In the genomic region with DNA sequence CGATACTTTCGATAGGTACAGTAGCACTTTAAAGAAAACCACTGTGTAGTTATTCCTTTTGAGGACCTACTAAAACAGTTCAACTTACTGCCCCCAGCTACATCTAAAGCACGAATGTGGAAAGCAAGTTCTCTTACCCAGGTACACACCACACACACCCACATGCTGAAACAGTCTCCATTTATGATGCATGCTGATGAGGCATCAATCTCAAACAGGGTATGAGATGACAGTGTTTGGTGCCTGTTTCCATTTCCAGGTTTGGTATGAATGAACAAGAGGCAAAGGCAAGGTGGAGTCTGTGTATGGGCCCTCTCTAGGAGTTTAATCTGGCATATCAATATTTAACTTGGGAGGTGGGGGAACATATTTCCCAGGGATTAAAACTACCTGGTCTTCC, we compare ENCODE assay signal across 22 cellular contexts. TPM values are rescaled to one million over a fixed set of nuclear protein-coding genes. Genes with fewer than 3 reads are reported as not detected.
DNase-seq lines count a peak whose midpoint lies in the region; ATAC-seq, FAIRE-seq and TF ChIP-seq lines count a peak whose summit lies in the region.
"Had no signal": no experiment of that assay in that cellular context is flagged by ENCODE, and none has a peak within 500 bp of the region (broad histone marks: within the 10 kb centered on the region; RNA-seq: fewer than 3 reads in every experiment).

No MANE protein-coding gene starts in this region.

- TF ChIP-seq EP300 in A549 (IDR thresholded peaks at IDR 0.05) = no peak

- peak; percentile 8 for DNase-seq in activated CD4-positive, alpha-beta T cell treated with anti-CD3 and anti-CD28 coated beads for 48 hours
- no peak for DNase-seq in activated CD4-positive, alpha-beta T cell treated with anti-CD3 and anti-CD28 coated beads, Interleukin-2, amount 50 U/mL, for 1 hour
- peak; percentile 1 to 12 for DNase-seq in activated T-cell treated with anti-CD3 and anti-CD28 coated beads, Interleukin-2, amount 50 U/mL, for 72 hours
- DNase-seq in activated T-cell treated with anti-CD3 and anti-CD28 coated beads, Interleukin-2, amount 50 U/mL, for 1 hour = no peak
- DNase-seq in A549 (ENCODE audit: low read depth in 1 of 2, low spot score in 1 of 2) (no peak), mammary epithelial cell (no peak)
- DNase-seq: 8988T; Calu3; CD8-positive, alpha-beta T cell; DMS53; DND-41; EL; GM23248; IMR-90 had no signal

- dilution Hi-C loops in mammary epithelial cell (cut with HindIII; ENCODE audit: low sequenced_read_pairs) = no loop called here

- no peak for TF ChIP-seq RAD21 in A549 (conservative IDR thresholded peaks at IDR 0.05 in 1 of 2, IDR thresholded peaks at IDR 0.05 in 1 of 2)

- H3K36me3 Mint-ChIP-seq in activated T-cell treated with anti-CD3 and anti-CD28 coated beads, Interleukin-2, amount 50 U/mL, for 72 hours (ENCODE audit: insufficient read depth in 2 of 2) = peaks cover 12 to 55% of the 10 kb centered on the region in 2 donors
- H3K36me3 Mint-ChIP-seq in activated T-helper 17 cell treated with anti-CD3 and anti-CD28 coated beads, Interleukin-2, amount 50 U/mL, for 72 hours (ENCODE audit: low read depth) = peaks cover 100% of the 10 kb centered on the region

- WGBS in A549 (ENCODE audit: missing lambda C conversion rate) = 98% methylated on average over 3 of the region's 3 CpGs
- WGBS in mammary epithelial cell (ENCODE audit: low coverage, missing lambda C conversion rate) = 96% methylated on average over 3 of the region's 3 CpGs

- no TSS peak for BruUV-seq in mammary epithelial cell (replicated peaks; lab: Mats Ljungman, UMichigan)

- no peak overlapping the region for H3K9ac ChIP-seq in mammary epithelial cell (ENCODE audit: insufficient read depth, low read length)
- H3K9ac ChIP-seq: BLaER1 treated with 17β-estradiol and CSF1 and Interleukin-3, amounts not matched to agents 10 nM and 100 nM; GM23248 had no signal

- ATAC-seq in activated T-cell treated with anti-CD3 and anti-CD28 coated beads, Interleukin-2, amount 50 U/mL, for 72 hours (replicated peaks in 1 of 2) = peak; percentile 76 to 94
- ATAC-seq in A549 = no peak
- ATAC-seq in activated T-helper 17 cell treated with anti-CD3 and anti-CD28 coated beads, Interleukin-2, amount 50 U/mL, for 72 hours (replicated peaks) = peak; percentile 85
- no peak for ATAC-seq in GM19463 (IDR thresholded peaks at IDR 0.05; ENCODE audit: unreplicated experiment)
- ATAC-seq: CD8-positive, alpha-beta T cell; GM12878 had no signal

- no peaks in the 10 kb centered on the region for H3K4me1 Mint-ChIP-seq in activated T-cell treated with anti-CD3 and anti-CD28 coated beads, Interleukin-2, amount 50 U/mL, for 72 hours (ENCODE audit: low read depth)
- no peaks in the 10 kb centered on the region for H3K4me1 Mint-ChIP-seq in activated T-helper 17 cell treated with anti-CD3 and anti-CD28 coated beads, Interleukin-2, amount 50 U/mL, for 72 hours
- H3K4me1 Mint-ChIP-seq: B cell had no signal

- H3K36me3 ChIP-seq in mammary epithelial cell (ENCODE audit: insufficient read depth, low read length) = peaks cover 70% of the 10 kb centered on the region

- no peak overlapping the region for H3K4me2 ChIP-seq in A549
- H3K4me2 ChIP-seq in mammary epithelial cell (ENCODE audit: insufficient read depth, low read depth, low read length) = no peak overlapping the region
- H3K4me2 ChIP-seq: BLaER1 treated with 17β-estradiol and CSF1 and Interleukin-3, amounts not matched to agents 10 nM and 100 nM had no signal

- no peak for TF ChIP-seq POLR2A in A549 (IDR thresholded peaks at IDR 0.05; ENCODE audit: low read length)

- peak; percentile 28 for FAIRE-seq in A549 (lab: Jason Lieb, UNC)
- FAIRE-seq: GM12878, GM19239 had no signal

- in situ Hi-C loops in mammary epithelial cell (cut with MboI; ENCODE audit: low sequenced_read_pairs in 2 of 2) = no loop called here

- peaks cover 66% of the 10 kb centered on the region for H3K79me2 ChIP-seq in mammary epithelial cell (ENCODE audit: insufficient read depth, low read length)

- no peaks in the 10 kb centered on the region for H3K27me3 Mint-ChIP-seq in activated T-cell treated with anti-CD3 and anti-CD28 coated beads, Interleukin-2, amount 50 U/mL, for 72 hours (ENCODE audit: low read depth)
- no peaks in the 10 kb centered on the region for H3K27me3 Mint-ChIP-seq in activated T-helper 17 cell treated with anti-CD3 and anti-CD28 coated beads, Interleukin-2, amount 50 U/mL, for 72 hours
- H3K27me3 Mint-ChIP-seq: B cell had no signal

- H3K27ac ChIP-seq in A549 (no peak overlapping the region), mammary epithelial cell (ENCODE audit: insufficient read depth, low read depth, low read length) (no peak overlapping the region)
- H3K27ac ChIP-seq: BLaER1 treated with 17β-estradiol and CSF1 and Interleukin-3, amounts not matched to agents 10 nM and 100 nM; GM23248; HL-60 had no signal

- H4K20me1 ChIP-seq in mammary epithelial cell (ENCODE audit: insufficient read depth, low read length) = no peaks in the 10 kb centered on the region

- intact Hi-C loops in mammary epithelial cell (cut with micrococcal nuclease) = no loop called here

- no peak overlapping the region for H2AFZ ChIP-seq in mammary epithelial cell (ENCODE audit: low read depth, low read length)
- H2AFZ ChIP-seq: GM23248 had no signal

- no peaks in the 10 kb centered on the region for H3K9me3 Mint-ChIP-seq in activated T-cell treated with anti-CD3 and anti-CD28 coated beads, Interleukin-2, amount 50 U/mL, for 72 hours
- H3K9me3 Mint-ChIP-seq in activated T-helper 17 cell treated with anti-CD3 and anti-CD28 coated beads, Interleukin-2, amount 50 U/mL, for 72 hours = no peaks in the 10 kb centered on the region
- H3K9me3 Mint-ChIP-seq: CD8-positive, alpha-beta T cell had no signal

- H3K27me3 ChIP-seq in mammary epithelial cell (ENCODE audit: insufficient read depth, low read length) = no peaks in the 10 kb centered on the region
- H3K27me3 ChIP-seq: BLaER1 treated with 17β-estradiol and CSF1 and Interleukin-3, amounts not matched to agents 10 nM and 100 nM had no signal

- H3K4me3 ChIP-seq in A549 (no peak overlapping the region), mammary epithelial cell (replicated peaks in 1 of 3; ENCODE audit: insufficient read depth in 1 of 3, low read depth in 2 of 3, low read length in 3 of 3) (no peak overlapping the region)
- H3K4me3 ChIP-seq: GM12878, GM23248, HAP-1 had no signal

- H3K4me1 ChIP-seq in A549 = peaks cover 8% of the 10 kb centered on the region; the same call in 2 of the 3 replicates
- peaks cover 26% of the 10 kb centered on the region for H3K4me1 ChIP-seq in mammary epithelial cell (ENCODE audit: insufficient read depth, low read length)

- H3K9me3 ChIP-seq in A549 (peaks cover 18% of the 10 kb centered on the region), mammary epithelial cell (replicated peaks; ENCODE audit: insufficient read depth, low read length) (peaks cover 8% of the 10 kb centered on the region)
- H3K9me3 ChIP-seq: HAP-1 had no signal

- no peak overlapping the region for H3K4me3 Mint-ChIP-seq in activated T-cell treated with anti-CD3 and anti-CD28 coated beads, Interleukin-2, amount 50 U/mL, for 72 hours
- H3K4me3 Mint-ChIP-seq in activated T-helper 17 cell treated with anti-CD3 and anti-CD28 coated beads, Interleukin-2, amount 50 U/mL, for 72 hours = no peak overlapping the region
- H3K4me3 Mint-ChIP-seq: B cell; CD8-positive, alpha-beta T cell had no signal

- H3K27ac Mint-ChIP-seq in activated T-cell treated with anti-CD3 and anti-CD28 coated beads, Interleukin-2, amount 50 U/mL, for 72 hours = no peak overlapping the region
- H3K27ac Mint-ChIP-seq in activated T-helper 17 cell treated with anti-CD3 and anti-CD28 coated beads, Interleukin-2, amount 50 U/mL, for 72 hours = no peak overlapping the region
- H3K27ac Mint-ChIP-seq: B cell; CD8-positive, alpha-beta T cell had no signal

- TF ChIP-seq CTCF in A549 (IDR thresholded peaks at IDR 0.05) = no peak
- TF ChIP-seq CTCF in mammary epithelial cell (conservative IDR thresholded peaks at IDR 0.05 in 1 of 2, IDR thresholded peaks at IDR 0.05 in 1 of 2; ENCODE audit: extremely low read depth in 1 of 2, insufficient read depth in 1 of 2, low read depth in 1 of 2, low read length in 2 of 2) = no peak

- CTCF ChIA-PET in A549 (lab: Yijun Ruan, JAX) = interaction anchor here (1.9 kb wide), 1 partner anchor 10 kb away, joined by 8 read pairs; no protein-coding TSS in a partner anchor
- CTCF ChIA-PET in mammary epithelial cell (lab: Charles Lee; ENCODE audit: low non-redundant PET) = no interaction called here

- POLR2A ChIA-PET in A549 (lab: Yijun Ruan, JAX) = no interaction called here

RNA-seq across cellular contexts. Expression of a gene that starts 13.9 kb away (rescaled TPM):
- total RNA-seq in activated T-cell treated with anti-CD3 and anti-CD28 coated beads, Interleukin-2, amount 50 U/mL, for 72 hours = 10 to 100 TPM; 32.2 to 34.6 TPM
- polyA plus RNA-seq in A549 (2011; rRNA removed) (34.1 and 37.2 TPM in 2 replicates), A549 (2017; fragmentation: RNase III; extraction: RNeasy Plus Mini Kit Qiagen cat#74134 plus additional on column Dnase treatment) (19.6 to 20.5 TPM (median 19.9 TPM) in 3 replicates), mammary epithelial cell (35.5 TPM)
- 21.0 and 25.8 TPM in 2 replicates for polyA plus RNA-seq in A549 (2012; cell fraction: cytosol; rRNA removed)
- polyA plus RNA-seq in A549 (2012; cell fraction: nucleus; rRNA removed) = 58.1 and 65.6 TPM in 2 replicates
- 54.1 and 55.3 TPM in 2 replicates for polyA minus RNA-seq in A549 (2011; rRNA and poly(A)+ RNA removed)
- total RNA-seq in activated T-helper 17 cell treated with anti-CD3 and anti-CD28 coated beads, Interleukin-2, amount 50 U/mL, for 72 hours = 10 to 100 TPM; 28.2 to 42.6 TPM
- 10 to 100 TPM; 46.7 to 60.0 TPM for total RNA-seq in mammary epithelial cell
- polyA minus RNA-seq in mammary epithelial cell = 88.9 TPM

RNA-seq across cellular contexts. Expression of a gene that starts 14.0 kb away (rescaled TPM):
- total RNA-seq in activated T-cell treated with anti-CD3 and anti-CD28 coated beads, Interleukin-2, amount 50 U/mL, for 72 hours = 1 to 10 TPM; 2.6 to 3.1 TPM
- polyA plus RNA-seq in A549 (2011; rRNA removed) (7.3 and 8.4 TPM in 2 replicates), A549 (2017; fragmentation: RNase III; extraction: RNeasy Plus Mini Kit Qiagen cat#74134 plus additional on column Dnase treatment) (4.2 to 4.4 TPM (median 4.3 TPM) in 3 replicates), mammary epithelial cell (4.1 TPM)
- 3.7 and 4.2 TPM in 2 replicates for polyA plus RNA-seq in A549 (2012; cell fraction: cytosol; rRNA removed)
- polyA plus RNA-seq in A549 (2012; cell fraction: nucleus; rRNA removed) = 2.9 and 4.2 TPM in 2 replicates
- 12.1 and 17.4 TPM in 2 replicates for polyA minus RNA-seq in A549 (2011; rRNA and poly(A)+ RNA removed)
- 1 to 10 TPM; 2.4 to 3.3 TPM for total RNA-seq in activated T-helper 17 cell treated with anti-CD3 and anti-CD28 coated beads, Interleukin-2, amount 50 U/mL, for 72 hours
- total RNA-seq in mammary epithelial cell = 1 to 10 TPM; 5.8 to 6.0 TPM
- polyA minus RNA-seq in mammary epithelial cell = 5.5 TPM

RNA-seq across cellular contexts. Expression of a gene that starts 53.9 kb away (rescaled TPM):
- total RNA-seq in activated T-cell treated with anti-CD3 and anti-CD28 coated beads, Interleukin-2, amount 50 U/mL, for 72 hours = 1 to 10 TPM; 7.5 to 8.0 TPM
- polyA plus RNA-seq in A549 (2011; rRNA removed) (23.2 and 31.9 TPM in 2 replicates), A549 (2017; fragmentation: RNase III; extraction: RNeasy Plus Mini Kit Qiagen cat#74134 plus additional on column Dnase treatment) (28.4 to 33.5 TPM (median 32.2 TPM) in 3 replicates), mammary epithelial cell (12.8 TPM)
- 5.2 and 6.7 TPM in 2 replicates for polyA plus RNA-seq in A549 (2012; cell fraction: cytosol; rRNA removed)
- 6.1 and 12.5 TPM in 2 replicates for polyA plus RNA-seq in A549 (2012; cell fraction: nucleus; rRNA removed)
- polyA minus RNA-seq in A549 (2011; rRNA and poly(A)+ RNA removed) = 49.3 and 53.2 TPM in 2 replicates
- total RNA-seq in activated T-helper 17 cell treated with anti-CD3 and anti-CD28 coated beads, Interleukin-2, amount 50 U/mL, for 72 hours = 1 to 10 TPM; 6.9 to 8.9 TPM
- 10 to 100 TPM; 18.1 to 63.2 TPM for total RNA-seq in mammary epithelial cell
- polyA minus RNA-seq in mammary epithelial cell = 39.1 TPM

Comparison
In these comparisons a context has a peak if more than half of its experiments do, and no peak if none do; other contexts are left out.
1. DNase-seq: peak in activated CD4-positive, alpha-beta T cell treated with anti-CD3 and anti-CD28 coated beads for 48 hours (single experiment) and activated T-cell treated with anti-CD3 and anti-CD28 coated beads, Interleukin-2, amount 50 U/mL, for 72 hours (2 of 2); none in activated CD4-positive, alpha-beta T cell treated with anti-CD3 and anti-CD28 coated beads, Interleukin-2, amount 50 U/mL, for 1 hour (single experiment), activated T-cell treated with anti-CD3 and anti-CD28 coated beads, Interleukin-2, amount 50 U/mL, for 1 hour (single experiment), A549 (0 of 2) and mammary epithelial cell (single experiment).
2. ATAC-seq: peak in activated T-cell treated with anti-CD3 and anti-CD28 coated beads, Interleukin-2, amount 50 U/mL, for 72 hours (2 of 2) and activated T-helper 17 cell treated with anti-CD3 and anti-CD28 coated beads, Interleukin-2, amount 50 U/mL, for 72 hours (single experiment); none in A549 (0 of 2) and GM19463 (single experiment).